In genomic region chr2:9799729-9800632, GRCh38 we compare ENCODE assay signal across 8 cellular contexts. TPM values are rescaled to one million over a fixed set of nuclear protein-coding genes. Genes with fewer than 3 reads are reported as not detected.
DNase-seq lines count a peak whose midpoint lies in the region; TF ChIP-seq lines count a peak whose summit lies in the region.

No MANE protein-coding gene starts in this region.

- no peak overlapping the region for H3K4ac ChIP-seq in H9 (ENCODE audit: low read depth, low read length)

- no peaks in the 10 kb centered on the region for H3K4me1 ChIP-seq in H9 (ENCODE audit: insufficient read depth, low read length)

- no peak overlapping the region for H2BK5ac ChIP-seq in H9 (ENCODE audit: insufficient read length, low read length)

- no peaks in the 10 kb centered on the region; a peak in 1 of 5 replicates for H3K9me3 Mint-ChIP-seq in H9

- no peaks in the 10 kb centered on the region for H4K20me1 ChIP-seq in H9 (ENCODE audit: control insufficient read depth, insufficient read depth, insufficient read length)

- no peak overlapping the region for H4K91ac ChIP-seq in H9 (ENCODE audit: insufficient read length, low read depth, low read length)

- H3K79me2 ChIP-seq in H9 (ENCODE audit: insufficient read depth, low read length) = no peaks in the 10 kb centered on the region

- H3K14ac ChIP-seq in H9 (ENCODE audit: insufficient read depth, low read length) = no peak overlapping the region

- H3K23me2 ChIP-seq in H9 (ENCODE audit: insufficient read length, low read depth, low read length, poor library complexity, severe bottlenecking) = no peaks in the 10 kb centered on the region

- no peak overlapping the region for H4K8ac ChIP-seq in H9 (replicated peaks; ENCODE audit: insufficient read length, low read depth, low read length)

- no peak overlapping the region for H2AFZ ChIP-seq in H9 (ENCODE audit: low read length)

- TF ChIP-seq CTCF in H9 (conservative IDR thresholded peaks at IDR 0.05) = peak; percentile 96

- H3K9me3 ChIP-seq in H9 (ENCODE audit: control insufficient read depth, low read depth, low read length) = no peaks in the 10 kb centered on the region

- H3K27ac ChIP-seq in H9 (ENCODE audit: insufficient read length, low read depth, low read length) = no peak overlapping the region

- H2BK12ac ChIP-seq in H9 (ENCODE audit: insufficient read length, low read depth, low read length) = no peak overlapping the region

- no peaks in the 10 kb centered on the region for H3K27me3 ChIP-seq in H9 (ENCODE audit: insufficient read depth, low read length)

- H2BK20ac ChIP-seq in H9 (ENCODE audit: low read depth, low read length, poor library complexity, severe bottlenecking) = no peak overlapping the region

- H3K18ac ChIP-seq in H9 (ENCODE audit: insufficient read length, low read depth, low read length) = no peak overlapping the region

- H2BK120ac ChIP-seq in H9 (ENCODE audit: low read depth, low read length, poor library complexity, severe bottlenecking) = no peak overlapping the region

- H4K5ac ChIP-seq in H9 (ENCODE audit: insufficient read length, low read depth, low read length) = no peak overlapping the region

- no peak overlapping the region for H3K27ac Mint-ChIP-seq in H9

- H3K79me1 ChIP-seq in H9 (ENCODE audit: insufficient read depth, low read depth, low read length, poor library complexity, severe bottlenecking) = no peaks in the 10 kb centered on the region

- H3K4me2 ChIP-seq in H9 (ENCODE audit: insufficient read depth, insufficient read length, low read length) = no peak overlapping the region

- no peaks in the 10 kb centered on the region; the same call in 1 of the 2 replicates for H3K27me3 Mint-ChIP-seq in H9 (ENCODE audit: low read depth)

- H3K36me3 Mint-ChIP-seq in H9 (ENCODE audit: insufficient read depth in 1 of 3, low read depth in 3 of 3) = no peaks in the 10 kb centered on the region

- H3T11ph ChIP-seq in H9 (ENCODE audit: low read length) = no peak overlapping the region

- DNase-seq in GM03348 (ENCODE audit: low spot score) = peak; percentile 94
- peak; percentile 94 for DNase-seq in H9
- DNase-seq in M059J (ENCODE audit: low read depth) = peak; percentile 76
- DNase-seq in SKM-1 treated with dmso at 0.1 percent for 144 hours (lab: John Stamatoyannopoulos, UW; ENCODE audit: unreplicated experiment) = peak; percentile 76
- peak; percentile 83 for DNase-seq in activated naive CD4-positive, alpha-beta T cell treated with anti-CD3 and anti-CD28 coated beads, Interleukin-2, amount 50 U/mL, for 16 hours
- peak; percentile 50 to 94 (median 87) for DNase-seq in head of caudate nucleus
- DNase-seq in posterior vena cava (ENCODE audit: low spot score) = peak; percentile 96
- DNase-seq in ureter (ENCODE audit: low spot score) = peak; percentile 93

- H2BK15ac ChIP-seq in H9 (ENCODE audit: low read depth, low read length) = no peak overlapping the region

- intact Hi-C loops in head of caudate nucleus (cut with DNase I) = no loop called here
- intact Hi-C loops in posterior vena cava (cut with DNase I) = loop anchor here in 1 of 2 donors (5.0 kb wide), 1 partner anchor 252 kb away; no protein-coding TSS in a partner anchor

- no peak overlapping the region; a peak in 1 of 5 replicates for H3K4me3 Mint-ChIP-seq in H9

- peaks cover 22 to 45% of the 10 kb centered on the region in 2 experiments for H3K4me1 Mint-ChIP-seq in H9

- H3K56ac ChIP-seq in H9 (ENCODE audit: insufficient read length, low read depth, low read length) = no peak overlapping the region

- no peak overlapping the region for H3K23ac ChIP-seq in H9 (ENCODE audit: insufficient read length, low read depth, low read length)

- no peak overlapping the region for H2AK5ac ChIP-seq in H9 (ENCODE audit: insufficient read length, low read length)

- no CpG with 5 or more reads among the region's 14 CpGs for WGBS in H9 (ENCODE audit: extremely low coverage, insufficient read length, low lambda C conversion rate)

- no peak overlapping the region for H3K9ac ChIP-seq in H9 (ENCODE audit: extremely low read depth, insufficient read length, low read length)

RNA-seq across cellular contexts. Expression of gene TAF1B, which starts 43.3 kb away (rescaled TPM):
- total RNA-seq in H9 (2021) (29.9 and 31.9 TPM in 2 replicates), posterior vena cava (10 to 100 TPM; 20.8 to 21.6 TPM), ureter (41.1 TPM)
- 15.1 and 30.3 TPM in 2 replicates for total RNA-seq in M059J (2014; rRNA removed; shearing (Covaris generic))
